In genomic region chr17:29593546-29594440, GRCh38 we compare ENCODE assay signal across 6 cellular contexts. TPM values are rescaled to one million over a fixed set of nuclear protein-coding genes. Genes with fewer than 3 reads are reported as not detected.
DNase-seq lines count a peak whose midpoint lies in the region; ATAC-seq, FAIRE-seq and TF ChIP-seq lines count a peak whose summit lies in the region.

No MANE protein-coding gene starts in this region.

- no peak overlapping the region for H3K27ac ChIP-seq in small intestine (ENCODE audit: low read depth in 1 of 2, low read length in 1 of 2)

- H3K4me1 ChIP-seq in NT2/D1 (ENCODE audit: insufficient read depth, insufficient read length) = peaks cover 37% of the 10 kb centered on the region
- peaks cover 0 to 9% of the 10 kb centered on the region in 2 donors for H3K4me1 ChIP-seq in small intestine (ENCODE audit: control insufficient read depth in 2 of 2, insufficient read depth in 1 of 2, low read depth in 1 of 2, low read length in 1 of 2)

- H3K4me3 ChIP-seq in NT2/D1 (ENCODE audit: insufficient read length, low read depth) (peak overlapping the region; percentile 34), epithelial cell of proximal tubule (ENCODE audit: low read depth, low read length) (peak overlapping the region; percentile 63), small intestine (ENCODE audit: low read depth in 1 of 2, low read length in 2 of 2) (peak overlapping the region; percentile 51 to 63)

- FAIRE-seq in small intestine (lab: Jason Lieb, UNC) = no peak

- TF ChIP-seq CTCF in GM12872 (IDR thresholded peaks at IDR 0.05; ENCODE audit: insufficient read depth, low read depth, low read length) = peak; percentile 39; the same call in 1 of the 3 replicates
- peak; percentile 34 for TF ChIP-seq CTCF in epithelial cell of proximal tubule (conservative IDR thresholded peaks at IDR 0.05; ENCODE audit: low read depth, low read length)

- 4 to 7% (median 5%) methylated on average over 39 to 71 of the region's 71 CpGs for WGBS in small intestine, 3 donors

- no peaks in the 10 kb centered on the region for H3K9me3 ChIP-seq in NT2/D1 (ENCODE audit: insufficient read depth, low read length)
- H3K9me3 ChIP-seq in small intestine (ENCODE audit: control insufficient read depth, low read depth) = no peaks in the 10 kb centered on the region

- DNase-seq in NT2/D1 (ENCODE audit: low read depth, low spot score) (no peak), epithelial cell of proximal tubule (ENCODE audit: low read depth) (no peak), small intestine (no peak), ureter (ENCODE audit: low spot score) (no peak)

- H3K36me3 ChIP-seq in NT2/D1 (ENCODE audit: insufficient read depth, insufficient read length, low read length) = no peaks in the 10 kb centered on the region
- no peaks in the 10 kb centered on the region for H3K36me3 ChIP-seq in small intestine (ENCODE audit: control insufficient read depth in 2 of 2, insufficient read depth in 2 of 2, low read length in 2 of 2)

- no peak overlapping the region for H3K9ac ChIP-seq in NT2/D1 (ENCODE audit: insufficient read length, low read depth)

- ATAC-seq in HG03460 (IDR thresholded peaks at IDR 0.05; ENCODE audit: unreplicated experiment) = no peak

- peaks cover 25% of the 10 kb centered on the region for H3K27me3 ChIP-seq in NT2/D1 (ENCODE audit: insufficient read depth, insufficient read length)
- no peaks in the 10 kb centered on the region for H3K27me3 ChIP-seq in small intestine (ENCODE audit: control insufficient read depth in 2 of 2, insufficient read depth in 2 of 2, low read length in 2 of 2)

RNA-seq across cellular contexts. Expression of gene ANKRD13B, which starts 0.9 kb away (rescaled TPM):
- 12.9 and 30.7 TPM in 2 replicates for total RNA-seq in epithelial cell of proximal tubule
- polyA plus RNA-seq in small intestine = 1 to 10 TPM in 2 of 3 donors, not detected in 1; 3.0 to 4.0 TPM
- total RNA-seq in ureter = 7.7 TPM

RNA-seq across cellular contexts. Expression of gene GIT1, which starts 4.3 kb away (rescaled TPM):
- total RNA-seq in epithelial cell of proximal tubule (61.3 and 74.3 TPM in 2 replicates), ureter (37.1 TPM)
- polyA plus RNA-seq in small intestine = 10 to 100 TPM; 19.7 to 29.0 (median 21.9) TPM

RNA-seq across cellular contexts. Expression of gene TP53I13, which starts 25.3 kb away (rescaled TPM):
- total RNA-seq in epithelial cell of proximal tubule = 77.6 and 78.8 TPM in 2 replicates
- polyA plus RNA-seq in small intestine = 100 to 1,000 TPM in 2 of 3 donors, 10 to 100 TPM in 1; 66.4 to 326 (median 304) TPM
- 44.6 TPM for total RNA-seq in ureter

RNA-seq across cellular contexts. Expression of gene ABHD15, which starts 27.0 kb away (rescaled TPM):
- 8.2 and 11.3 TPM in 2 replicates for total RNA-seq in epithelial cell of proximal tubule
- polyA plus RNA-seq in small intestine = 1 to 10 TPM; 6.5 to 9.4 (median 8.7) TPM
- total RNA-seq in ureter = 7.8 TPM

RNA-seq across cellular contexts. Expression of gene CORO6, which starts 28.9 kb away (rescaled TPM):
- total RNA-seq in epithelial cell of proximal tubule = 4.4 and 28.7 TPM in 2 replicates
- 1 to 10 TPM in 2 of 3 donors, under 1 TPM in 1; 0.67 to 7.3 (median 1.4) TPM for polyA plus RNA-seq in small intestine
- 23.3 TPM for total RNA-seq in ureter
